Comparison of ENCODE assay signal across 8 cellular contexts in genomic region chr17:75262112-75262606, GRCh38. TPM values are rescaled to one million over a fixed set of nuclear protein-coding genes. Genes with fewer than 3 reads are reported as not detected.
DNase-seq lines count a peak whose midpoint lies in the region; ATAC-seq, FAIRE-seq and TF ChIP-seq lines count a peak whose summit lies in the region.

No MANE protein-coding gene starts in this region.

- H3K4me3 Mint-ChIP-seq in activated CD4-positive, alpha-beta T cell treated with anti-CD3 and anti-CD28 coated beads, Interleukin-2, amount 10 ng/mL, durations not matched to agents 24 days and 14 days: peak overlapping the region; percentile 94

- peak overlapping the region; percentile 99 for H3K9ac ChIP-seq in endothelial cell of umbilical vein (replicated peaks; ENCODE audit: extremely low read depth, insufficient read depth, low read length)

- H3K27ac ChIP-seq in Panc1 (ENCODE audit: low read length): peak overlapping the region; percentile 95
- peak overlapping the region; percentile 97 for H3K27ac ChIP-seq in endothelial cell of umbilical vein (ENCODE audit: insufficient read depth, low read depth, low read length)

- POLR2A ChIA-PET in Panc1 (lab: Charles Lee): interaction anchor here (0.7 to 1.3 kb wide), 2 partner anchors 9 to 144 kb away, joined by 3 to 6 read pairs; partner anchors contain the start of gene MIF4GD
- POLR2A ChIA-PET in endothelial cell of umbilical vein (lab: Charles Lee): interaction anchor here (0.5 to 3.2 kb wide), 3 partner anchors 8 to 59 kb away, joined by 8 to 23 read pairs (median 10); partner anchors contain the start of genes MIF4GD and SLC25A19

- H3K9me1 ChIP-seq in endothelial cell of umbilical vein (replicated peaks; ENCODE audit: control insufficient read depth, extremely low read depth, insufficient read depth, low read length): no peaks in the 10 kb centered on the region

- no peaks in the 10 kb centered on the region for H3K27me3 Mint-ChIP-seq in activated CD4-positive, alpha-beta T cell treated with anti-CD3 and anti-CD28 coated beads, Interleukin-2, amount 10 ng/mL, durations not matched to agents 24 days and 14 days

- peaks cover 45% of the 10 kb centered on the region for H3K79me2 ChIP-seq in endothelial cell of umbilical vein (ENCODE audit: control insufficient read depth, insufficient read depth, low read length)

- FAIRE-seq in endothelial cell of umbilical vein (lab: Jason Lieb, UNC): no peak

- TF ChIP-seq CTCF in Panc1 (IDR thresholded peaks at IDR 0.05) (no peak), endothelial cell of umbilical vein (IDR thresholded peaks at IDR 0.05; ENCODE audit: extremely low read depth in 1 of 2, insufficient read depth in 1 of 2, low read depth in 1 of 2, low read length in 2 of 2) (no peak), omental fat pad (IDR thresholded peaks at IDR 0.05) (no peak)

- no TSS peak for BruUV-seq in Panc1 (replicated peaks; lab: Mats Ljungman, UMichigan)
- TSS peak; percentile 64 for BruUV-seq in endothelial cell of umbilical vein (replicated peaks; lab: Mats Ljungman, UMichigan)

- peak overlapping the region; percentile 53 for H2AFZ ChIP-seq in endothelial cell of umbilical vein (ENCODE audit: low read depth, low read length)

- H3K4me1 ChIP-seq in Panc1 (ENCODE audit: control insufficient read depth, insufficient read depth, low read length) (peaks cover 23% of the 10 kb centered on the region), endothelial cell of umbilical vein (ENCODE audit: control insufficient read depth, extremely low read depth, insufficient read depth, low read length) (peaks cover 33% of the 10 kb centered on the region)

- peaks cover 34% of the 10 kb centered on the region for H3K4me1 Mint-ChIP-seq in activated CD4-positive, alpha-beta T cell treated with anti-CD3 and anti-CD28 coated beads, Interleukin-2, amount 10 ng/mL, durations not matched to agents 24 days and 14 days

- in situ Hi-C loops in Panc1 (cut with HindIII; ENCODE audit: low pct_unique_long_range_greater_than_20kb, low sequenced_read_pairs): no loop called here

- H3K27me3 ChIP-seq in Panc1 (ENCODE audit: control insufficient read depth, insufficient read depth, low read length) (no peaks in the 10 kb centered on the region), endothelial cell of umbilical vein (ENCODE audit: control insufficient read depth in 2 of 2, insufficient read depth in 2 of 2, low read length in 2 of 2) (no peaks in the 10 kb centered on the region)

- ATAC-seq in Panc1 (peak; percentile 18; the same call in 1 of the 2 replicates), omental fat pad (ENCODE audit: low FRiP score) (peak; percentile 13)

- H3K36me3 ChIP-seq in Panc1 (ENCODE audit: control insufficient read depth, insufficient read depth, low read length) (peaks cover 7% of the 10 kb centered on the region; the same call in 1 of the 2 replicates), endothelial cell of umbilical vein (ENCODE audit: control insufficient read depth in 2 of 2, extremely low read depth in 1 of 2, insufficient read depth in 2 of 2, low read length in 2 of 2) (peaks cover 3 to 13% of the 10 kb centered on the region in 2 experiments)

- intact Hi-C loops in activated CD4-positive, alpha-beta T cell treated with anti-CD3 and anti-CD28 coated beads, Interleukin-2, amount 10 ng/mL, durations not matched to agents 24 days and 14 days (cut with micrococcal nuclease): loop anchor here (10.0 kb wide), 1 partner anchor 523 kb away; the partner anchor contains the start of gene UNK
- intact Hi-C loops in Panc1 (cut with micrococcal nuclease; ENCODE audit: unreplicated experiment) (no loop called here), endothelial cell of umbilical vein (cut with micrococcal nuclease) (no loop called here)

- H3K9me3 Mint-ChIP-seq in activated CD4-positive, alpha-beta T cell treated with anti-CD3 and anti-CD28 coated beads, Interleukin-2, amount 10 ng/mL, durations not matched to agents 24 days and 14 days: no peaks in the 10 kb centered on the region

- H3K4me2 ChIP-seq in endothelial cell of umbilical vein (ENCODE audit: insufficient read depth, low read length): peak overlapping the region; percentile 87

- DNase-seq in activated CD4-positive, alpha-beta T cell treated with anti-CD3 and anti-CD28 coated beads, Interleukin-2, amount 10 ng/mL, durations not matched to agents 24 days and 14 days: no peak
- DNase-seq in activated CD4-positive, alpha-beta T cell treated with anti-CD3 and anti-CD28 coated beads, Interleukin-2, amount 50 U/mL, for 1 hour: no peak
- no peak for DNase-seq in Panc1 (ENCODE audit: low read depth, low spot score)
- DNase-seq in endothelial cell of umbilical vein (ENCODE audit: low read depth, low spot score): no peak
- no peak for DNase-seq in omental fat pad (ENCODE audit: low spot score)
- DNase-seq in NCI-H1436 treated with DMSO at 0.1 percent for 48 hours (lab: John Stamatoyannopoulos, UW): no peak
- DNase-seq in NCI-H2081 treated with DMSO at 0.1 percent for 48 hours (lab: John Stamatoyannopoulos, UW): no peak
- no peak for DNase-seq in SK-N-DZ (ENCODE audit: low spot score)

- H3K4me3 ChIP-seq in Panc1 (ENCODE audit: low read depth in 2 of 2, low read length in 2 of 2): peak overlapping the region; percentile 88 to 98
- H3K4me3 ChIP-seq in endothelial cell of umbilical vein (replicated peaks in 1 of 3; ENCODE audit: insufficient read depth in 1 of 3, low read depth in 1 of 3, low read length in 3 of 3): peak overlapping the region; percentile 64 to 92 (median 76)

- TF ChIP-seq POLR2A in endothelial cell of umbilical vein (IDR thresholded peaks at IDR 0.05; ENCODE audit: low read depth, low read length): no peak

- dilution Hi-C loops in endothelial cell of umbilical vein (cut with MboI; ENCODE audit: extremely low pct_ligation_motif_present, low sequenced_read_pairs): no loop called here

- CTCF ChIA-PET in Panc1 (lab: Charles Lee): interaction anchor here (0.6 to 2.9 kb wide), 6 partner anchors 9 to 263 kb away, joined by 3 to 21 read pairs (median 4); partner anchors contain the start of genes LLGL2 and MIF4GD
- CTCF ChIA-PET in endothelial cell of umbilical vein (lab: Charles Lee): interaction anchor here (2.2 to 4.5 kb wide), 5 partner anchors 9 to 150 kb away, joined by 6 to 80 read pairs (median 17); partner anchors contain the start of genes MIF4GD and SLC25A19

- H3K36me3 Mint-ChIP-seq in activated CD4-positive, alpha-beta T cell treated with anti-CD3 and anti-CD28 coated beads, Interleukin-2, amount 10 ng/mL, durations not matched to agents 24 days and 14 days (ENCODE audit: low read depth): peaks cover 57% of the 10 kb centered on the region

- H4K20me1 ChIP-seq in endothelial cell of umbilical vein (replicated peaks; ENCODE audit: control insufficient read depth, extremely low read depth, insufficient read depth, low read length): no peaks in the 10 kb centered on the region

- peak overlapping the region; percentile 99 for H3K27ac Mint-ChIP-seq in activated CD4-positive, alpha-beta T cell treated with anti-CD3 and anti-CD28 coated beads, Interleukin-2, amount 10 ng/mL, durations not matched to agents 24 days and 14 days

- H3K9me3 ChIP-seq in Panc1 (ENCODE audit: control insufficient read depth, insufficient read depth, low read depth, low read length): no peaks in the 10 kb centered on the region
- H3K9me3 ChIP-seq in endothelial cell of umbilical vein (replicated peaks; ENCODE audit: control insufficient read depth, insufficient read depth, low read length): no peaks in the 10 kb centered on the region

RNA-seq across cellular contexts. Expression of gene MRPS7, which starts 0.5 kb away (rescaled TPM):
- total RNA-seq in activated CD4-positive, alpha-beta T cell treated with anti-CD3 and anti-CD28 coated beads, Interleukin-2, amount 10 ng/mL, durations not matched to agents 24 days and 14 days: 121 and 127 TPM in 2 replicates
- 85.0 TPM for total RNA-seq in Panc1 (2021; ENCODE audit: unreplicated experiment)
- polyA plus RNA-seq in Panc1 (2012; ENCODE audit: insufficient read length): 78.8 TPM
- 65.7 and 79.8 TPM in 2 replicates for total RNA-seq in endothelial cell of umbilical vein
- 74.8 and 82.8 TPM in 2 replicates for polyA plus RNA-seq in endothelial cell of umbilical vein
- polyA plus RNA-seq in endothelial cell of umbilical vein (2011; cell fraction: cytosol; rRNA removed): 95.3 and 99.5 TPM in 2 replicates
- polyA plus RNA-seq in endothelial cell of umbilical vein (2011; cell fraction: nucleus; rRNA removed): 57.9 and 62.3 TPM in 2 replicates
- 87.1 and 104 TPM in 2 replicates for polyA plus RNA-seq in endothelial cell of umbilical vein (2012)
- 51.8 and 59.3 TPM in 2 replicates for polyA minus RNA-seq in endothelial cell of umbilical vein
- 43.8 TPM for polyA minus RNA-seq in endothelial cell of umbilical vein (2011; cell fraction: cytosol; rRNA and poly(A)+ RNA removed)
- 25.1 and 31.3 TPM in 2 replicates for polyA minus RNA-seq in endothelial cell of umbilical vein (2011; cell fraction: nucleus; rRNA and poly(A)+ RNA removed)
- 10 to 100 TPM; 27.1 to 48.3 (median 38.4) TPM for total RNA-seq in omental fat pad
- 99.8 and 115 TPM in 2 replicates for polyA plus RNA-seq in SK-N-DZ (2014; cell fraction: cytosol; rRNA removed)
- 55.9 and 80.9 TPM in 2 replicates for polyA plus RNA-seq in SK-N-DZ (2014; cell fraction: nucleus; rRNA removed)

RNA-seq across cellular contexts. Expression of gene GGA3, which starts 0.8 kb away (rescaled TPM):
- 84.2 and 86.9 TPM in 2 replicates for total RNA-seq in activated CD4-positive, alpha-beta T cell treated with anti-CD3 and anti-CD28 coated beads, Interleukin-2, amount 10 ng/mL, durations not matched to agents 24 days and 14 days
- total RNA-seq in Panc1 (2021; ENCODE audit: unreplicated experiment) (61.6 TPM), endothelial cell of umbilical vein (39.2 and 62.9 TPM in 2 replicates), omental fat pad (10 to 100 TPM; 22.3 to 36.3 (median 30.5) TPM)
- 52.5 TPM for polyA plus RNA-seq in Panc1 (2012; ENCODE audit: insufficient read length)
- polyA plus RNA-seq in endothelial cell of umbilical vein: 41.2 and 41.6 TPM in 2 replicates
- polyA plus RNA-seq in endothelial cell of umbilical vein (2011; cell fraction: cytosol; rRNA removed): 23.6 and 24.8 TPM in 2 replicates
- polyA plus RNA-seq in endothelial cell of umbilical vein (2011; cell fraction: nucleus; rRNA removed): 226 and 231 TPM in 2 replicates
- 34.2 and 34.6 TPM in 2 replicates for polyA plus RNA-seq in endothelial cell of umbilical vein (2012)
- polyA minus RNA-seq in endothelial cell of umbilical vein: 46.8 and 50.6 TPM in 2 replicates
- 15.4 TPM for polyA minus RNA-seq in endothelial cell of umbilical vein (2011; cell fraction: cytosol; rRNA and poly(A)+ RNA removed)
- 43.3 and 47.6 TPM in 2 replicates for polyA minus RNA-seq in endothelial cell of umbilical vein (2011; cell fraction: nucleus; rRNA and poly(A)+ RNA removed)
- polyA plus RNA-seq in SK-N-DZ (2014; cell fraction: cytosol; rRNA removed): 27.0 and 29.3 TPM in 2 replicates
- 144 and 155 TPM in 2 replicates for polyA plus RNA-seq in SK-N-DZ (2014; cell fraction: nucleus; rRNA removed)

RNA-seq across cellular contexts. Expression of gene MIF4GD, which starts 8.9 kb away (rescaled TPM):
- 45.9 and 48.7 TPM in 2 replicates for total RNA-seq in activated CD4-positive, alpha-beta T cell treated with anti-CD3 and anti-CD28 coated beads, Interleukin-2, amount 10 ng/mL, durations not matched to agents 24 days and 14 days
- total RNA-seq in Panc1 (2021; ENCODE audit: unreplicated experiment) (34.4 TPM), endothelial cell of umbilical vein (12.3 and 12.4 TPM in 2 replicates), omental fat pad (10 to 100 TPM; 22.9 to 30.3 (median 24.3) TPM)
- polyA plus RNA-seq in Panc1 (2012; ENCODE audit: insufficient read length): 40.5 TPM
- 35.7 and 37.1 TPM in 2 replicates for polyA plus RNA-seq in endothelial cell of umbilical vein
- polyA plus RNA-seq in endothelial cell of umbilical vein (2011; cell fraction: cytosol; rRNA removed): 26.2 and 30.3 TPM in 2 replicates
- polyA plus RNA-seq in endothelial cell of umbilical vein (2011; cell fraction: nucleus; rRNA removed): 13.5 and 17.1 TPM in 2 replicates
- 18.4 and 18.8 TPM in 2 replicates for polyA plus RNA-seq in endothelial cell of umbilical vein (2012)
- 14.6 and 16.0 TPM in 2 replicates for polyA minus RNA-seq in endothelial cell of umbilical vein
- 20.7 TPM for polyA minus RNA-seq in endothelial cell of umbilical vein (2011; cell fraction: cytosol; rRNA and poly(A)+ RNA removed)
- 3.0 and 4.1 TPM in 2 replicates for polyA minus RNA-seq in endothelial cell of umbilical vein (2011; cell fraction: nucleus; rRNA and poly(A)+ RNA removed)
- polyA plus RNA-seq in SK-N-DZ (2014; cell fraction: cytosol; rRNA removed): 31.4 and 37.6 TPM in 2 replicates
- 26.0 and 29.8 TPM in 2 replicates for polyA plus RNA-seq in SK-N-DZ (2014; cell fraction: nucleus; rRNA removed)

RNA-seq across cellular contexts. Expression of gene SLC25A19, which starts 27.1 kb away (rescaled TPM):
- total RNA-seq in activated CD4-positive, alpha-beta T cell treated with anti-CD3 and anti-CD28 coated beads, Interleukin-2, amount 10 ng/mL, durations not matched to agents 24 days and 14 days: 131 and 132 TPM in 2 replicates
- total RNA-seq in Panc1 (2021; ENCODE audit: unreplicated experiment) (29.0 TPM), endothelial cell of umbilical vein (16.8 and 20.9 TPM in 2 replicates), omental fat pad (10 to 100 TPM; 14.2 to 30.4 (median 19.5) TPM)
- polyA plus RNA-seq in Panc1 (2012; ENCODE audit: insufficient read length): 18.9 TPM
- polyA plus RNA-seq in endothelial cell of umbilical vein: 20.0 and 20.6 TPM in 2 replicates
- 19.2 TPM in 2 replicates for polyA plus RNA-seq in endothelial cell of umbilical vein (2011; cell fraction: cytosol; rRNA removed)
- 16.0 and 17.7 TPM in 2 replicates for polyA plus RNA-seq in endothelial cell of umbilical vein (2011; cell fraction: nucleus; rRNA removed)
- polyA plus RNA-seq in endothelial cell of umbilical vein (2012): 17.9 and 24.1 TPM in 2 replicates
- polyA minus RNA-seq in endothelial cell of umbilical vein: 9.9 and 13.4 TPM in 2 replicates
- polyA minus RNA-seq in endothelial cell of umbilical vein (2011; cell fraction: cytosol; rRNA and poly(A)+ RNA removed): 35.7 TPM
- 3.7 and 6.2 TPM in 2 replicates for polyA minus RNA-seq in endothelial cell of umbilical vein (2011; cell fraction: nucleus; rRNA and poly(A)+ RNA removed)
- 30.2 and 36.1 TPM in 2 replicates for polyA plus RNA-seq in SK-N-DZ (2014; cell fraction: cytosol; rRNA removed)
- 42.9 and 54.7 TPM in 2 replicates for polyA plus RNA-seq in SK-N-DZ (2014; cell fraction: nucleus; rRNA removed)

RNA-seq across cellular contexts. Expression of gene NUP85, which starts 56.7 kb away (rescaled TPM):
- total RNA-seq in activated CD4-positive, alpha-beta T cell treated with anti-CD3 and anti-CD28 coated beads, Interleukin-2, amount 10 ng/mL, durations not matched to agents 24 days and 14 days: 125 and 136 TPM in 2 replicates
- 141 TPM for total RNA-seq in Panc1 (2021; ENCODE audit: unreplicated experiment)
- 96.7 TPM for polyA plus RNA-seq in Panc1 (2012; ENCODE audit: insufficient read length)
- 98.3 and 105 TPM in 2 replicates for total RNA-seq in endothelial cell of umbilical vein
- 116 and 120 TPM in 2 replicates for polyA plus RNA-seq in endothelial cell of umbilical vein
- 76.5 and 96.6 TPM in 2 replicates for polyA plus RNA-seq in endothelial cell of umbilical vein (2011; cell fraction: cytosol; rRNA removed)
- polyA plus RNA-seq in endothelial cell of umbilical vein (2011; cell fraction: nucleus; rRNA removed): 345 and 386 TPM in 2 replicates
- polyA plus RNA-seq in endothelial cell of umbilical vein (2012): 63.7 and 73.8 TPM in 2 replicates
- polyA minus RNA-seq in endothelial cell of umbilical vein: 75.2 and 106 TPM in 2 replicates
- polyA minus RNA-seq in endothelial cell of umbilical vein (2011; cell fraction: cytosol; rRNA and poly(A)+ RNA removed): 50.6 TPM
- polyA minus RNA-seq in endothelial cell of umbilical vein (2011; cell fraction: nucleus; rRNA and poly(A)+ RNA removed): 58.3 and 81.4 TPM in 2 replicates
- total RNA-seq in omental fat pad: 10 to 100 TPM; 17.4 to 51.2 (median 34.8) TPM
- 101 and 127 TPM in 2 replicates for polyA plus RNA-seq in SK-N-DZ (2014; cell fraction: cytosol; rRNA removed)
- polyA plus RNA-seq in SK-N-DZ (2014; cell fraction: nucleus; rRNA removed): 374 and 399 TPM in 2 replicates
